Comparison of ENCODE assay signal across 27 cellular contexts in genomic region chr2:201810592-201810991, GRCh38. TPM values are rescaled to one million over a fixed set of nuclear protein-coding genes. Genes with fewer than 3 reads are reported as not detected.
"Had no signal": no experiment of that assay in that cellular context is flagged by ENCODE, and none has a peak within 500 bp of the region (broad histone marks: within the 10 kb centered on the region; RNA-seq: fewer than 3 reads in every experiment).

No MANE protein-coding gene starts in this region.

- ATAC-seq: stimulated activated effector memory CD8-positive, alpha-beta T cell treated with anti-CD3 and anti-CD28 coated beads, Interleukin-12 subunit alpha, Interleukin-12 subunit beta, amount 100 ng/mL, for 72 hours; stimulated activated memory B cell treated with anti-CD40 and anti-IgM and Interleukin-4, amounts not matched to agents 10 μg/mL and 1 μg/mL and 100 μg/mL, for 72 hours; stimulated activated naive B cell treated with anti-CD40 and anti-IgM and Interleukin-4, amounts not matched to agents 10 μg/mL and 1 μg/mL and 100 μg/mL, for 72 hours; stimulated activated naive CD8-positive, alpha-beta T cell treated with anti-CD3 and anti-CD28 coated beads, Interleukin-15, amount 100 ng/mL, for 72 hours; stimulated activated naive CD8-positive, alpha-beta T cell treated with anti-CD3 and anti-CD28 coated beads, Interleukin-15, Interleukin-2, amounts not matched to agents 100 U/mL and 50 U/mL, for 24 hours; upper lobe of right lung had no signal

- H3K36me3 ChIP-seq: stomach, suprapubic skin, thoracic aorta, thyroid gland, tibial artery, tibial nerve, transverse colon, upper lobe of left lung, upper lobe of right lung, uterus, vagina had no signal

- H3K9me3 ChIP-seq: stomach, suprapubic skin, testis, thoracic aorta, thyroid gland, tibial artery, tibial nerve, transverse colon, upper lobe of left lung, upper lobe of right lung, uterus, vagina had no signal

- H3K27me3 ChIP-seq: stomach, suprapubic skin, testis, thyroid gland, tibial artery, tibial nerve, transverse colon, upper lobe of left lung, uterus, vagina had no signal

- FAIRE-seq: urothelium cell line had no signal

- DNase-seq: stimulated activated CD4-positive, alpha-beta T cell treated with anti-CD3 and anti-CD28 coated beads, Interleukin-2, amount 100 ng/mL, for 48 hours; stimulated activated CD4-positive, alpha-beta T cell treated with anti-CD3 and anti-CD28 coated beads, Interleukin-4, amount 100 ng/mL, for 1 hour; stimulated activated CD4-positive, alpha-beta T cell treated with anti-CD3 and anti-CD28 coated beads, Interleukin-4, amount 100 ng/mL, for 24 hours; stimulated activated CD4-positive, alpha-beta T cell treated with anti-CD3 and anti-CD28 coated beads, Interleukin-4, amount 100 ng/mL, for 4 hours; stimulated activated CD8-positive, alpha-beta memory T cell treated with anti-CD3 and anti-CD28 coated beads, Interleukin-4, amount 100 ng/mL, for 48 hours; stimulated activated naive B cell treated with anti-CD40 and anti-IgM and Interleukin-4, amounts not matched to agents 10 μg/mL and 1 μg/mL and 100 μg/mL, for 72 hours; stimulated activated naive CD4-positive, alpha-beta T cell; stimulated activated naive CD4-positive, alpha-beta T cell treated with Interleukin-2 at 50 U/mL for 16 hours; stimulated activated naive CD8-positive, alpha-beta T cell treated with anti-CD3 and anti-CD28 coated beads, Interleukin-15, amount 100 ng/mL, for 72 hours; stimulated activated naive CD8-positive, alpha-beta T cell treated with anti-CD3 and anti-CD28 coated beads, Interleukin-15, Interleukin-2, amounts not matched to agents 100 U/mL and 50 U/mL, for 24 hours; stomach; substantia nigra; testis; thyroid gland; tibial artery; transverse colon; trophoblast cell; upper lobe of left lung; upper lobe of right lung; uterus had no signal

- H3K27ac ChIP-seq: stomach, suprapubic skin, testis, thoracic aorta, thyroid gland, tibial artery, tibial nerve, transverse colon, upper lobe of left lung, upper lobe of right lung, uterus, vagina had no signal

- H3K4me1 ChIP-seq: thyroid gland, transverse colon, uterus had no signal

- H3K4me3 ChIP-seq: stomach, suprapubic skin, testis, thoracic aorta, thyroid gland, tibial artery, tibial nerve, transverse colon, upper lobe of left lung, upper lobe of right lung, uterus, vagina had no signal

RNA-seq across cellular contexts. Expression of gene CDK15, which starts 4.3 kb away (rescaled TPM):
- total RNA-seq: vagina had no signal
